ENCODE assay signal across 14 cellular contexts in the genomic region with DNA sequence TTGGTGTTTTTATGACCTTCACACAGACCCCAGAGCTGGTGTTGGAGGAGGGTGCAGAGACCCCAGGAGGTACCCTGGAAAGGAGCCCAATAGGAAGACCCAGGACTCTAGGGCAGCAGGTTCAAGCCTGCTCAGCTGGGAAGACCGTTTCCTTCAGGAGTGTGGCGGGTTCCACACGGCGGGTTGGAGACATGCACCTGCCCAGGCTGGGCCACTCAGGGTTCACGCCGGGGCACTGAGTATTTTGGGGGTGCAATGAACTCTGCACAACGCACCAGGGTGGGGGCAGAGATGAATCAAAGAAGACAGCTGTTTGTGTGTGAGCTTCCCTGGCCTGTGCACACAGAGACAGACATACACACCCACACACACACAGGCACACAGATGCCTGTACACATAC. TPM values are rescaled to one million over a fixed set of nuclear protein-coding genes. Genes with fewer than 3 reads are reported as not detected.
A peak's percentile ranks its signal among the peaks of the same experiment; 100 is the strongest.
DNase-seq lines count a peak whose midpoint lies in the region; ATAC-seq, FAIRE-seq and TF ChIP-seq lines count a peak whose summit lies in the region.
"Had no signal": no experiment of that assay in that cellular context is flagged by ENCODE, and none has a peak within 500 bp of the region (broad histone marks: within the 10 kb centered on the region; RNA-seq: fewer than 3 reads in every experiment).

No MANE protein-coding gene starts in this region.

- no peak overlapping the region for H3K27ac ChIP-seq in kidney (ENCODE audit: low read depth in 2 of 2, low read length in 2 of 2)
- H3K27ac ChIP-seq in trophoblast cell (ENCODE audit: low read depth, low read length) = no peak overlapping the region
- H3K27ac ChIP-seq in upper lobe of right lung = no peak overlapping the region
- H3K27ac ChIP-seq: BLaER1 had no signal

- H2BK12ac ChIP-seq in trophoblast cell (ENCODE audit: low read length) = no peak overlapping the region

- no peak overlapping the region for H2BK5ac ChIP-seq in trophoblast cell (ENCODE audit: low read depth, low read length, poor library complexity)

- WGBS in trophoblast cell (ENCODE audit: extremely low coverage, insufficient coverage, insufficient read length) = no CpG with 5 or more reads among the region's 7 CpGs

- no peak overlapping the region for H4K8ac ChIP-seq in trophoblast cell (ENCODE audit: low read depth, low read length)

- intact Hi-C loops in kidney (cut with DNase I) = no loop called here
- intact Hi-C loops in upper lobe of right lung (cut with DNase I) = no loop called here

- H4K91ac ChIP-seq in trophoblast cell (ENCODE audit: low read depth, low read length) = no peak overlapping the region

- no peak for FAIRE-seq in kidney (lab: Jason Lieb, UNC)
- FAIRE-seq: HepG2 had no signal

- in situ Hi-C loops in GM13976 (cut with MboI; ENCODE audit: low sequenced_read_pairs, unreplicated experiment) = no loop called here

- ATAC-seq in upper lobe of right lung = no peak
- no peak for ATAC-seq in stimulated activated naive CD8-positive, alpha-beta T cell treated with anti-CD3 and anti-CD28 coated beads, Interleukin-15, Interleukin-2, amounts not matched to agents 100 U/mL and 50 U/mL, for 24 hours
- ATAC-seq: HepG2 had no signal

- H3K4me2 ChIP-seq in trophoblast cell (ENCODE audit: low read length) = no peak overlapping the region
- H3K4me2 ChIP-seq: BLaER1 had no signal

- H3K4me1 ChIP-seq in kidney (ENCODE audit: control insufficient read depth in 1 of 2, insufficient read depth in 1 of 2, low read depth in 1 of 2, low read length in 2 of 2) (no peaks in the 10 kb centered on the region), trophoblast cell (ENCODE audit: control insufficient read depth in 1 of 2, insufficient read depth in 2 of 2, low read length in 2 of 2) (no peaks in the 10 kb centered on the region), upper lobe of right lung (no peaks in the 10 kb centered on the region)
- H3K4me1 ChIP-seq: HAP-1 had no signal

- H4K12ac ChIP-seq in trophoblast cell (ENCODE audit: low read depth, low read length) = no peak overlapping the region

- no peak overlapping the region for H3K4ac ChIP-seq in trophoblast cell (ENCODE audit: low read depth, low read length)

- TF ChIP-seq CTCF in GM13976 (IDR thresholded peaks at IDR 0.05; ENCODE audit: borderline replicate concordance, control extremely low read depth, extremely low read depth, insufficient read depth, missing control alignments) = no peak
- TF ChIP-seq CTCF in kidney (IDR thresholded peaks at IDR 0.05; ENCODE audit: borderline replicate concordance, extremely low read depth, insufficient read depth) = no peak
- TF ChIP-seq CTCF in upper lobe of right lung (IDR thresholded peaks at IDR 0.05) = no peak

- H3K4me3 ChIP-seq in kidney (ENCODE audit: low read length in 2 of 2) = no peak overlapping the region
- H3K4me3 ChIP-seq in trophoblast cell (ENCODE audit: low read depth, low read length) = peak overlapping the region; percentile 54
- no peak overlapping the region for H3K4me3 ChIP-seq in upper lobe of right lung
- H3K4me3 ChIP-seq: BLaER1, HAP-1 had no signal

- H3K14ac ChIP-seq in trophoblast cell (ENCODE audit: low read length) = no peak overlapping the region

- H2AFZ ChIP-seq in trophoblast cell (ENCODE audit: insufficient read depth, low read length, poor library complexity) = no peak overlapping the region

- no peaks in the 10 kb centered on the region for H3K79me2 ChIP-seq in trophoblast cell (ENCODE audit: control insufficient read depth, insufficient read depth, low read length, poor library complexity)

- no peaks in the 10 kb centered on the region for H3K79me1 ChIP-seq in trophoblast cell (ENCODE audit: low read length)

- H3K27me3 ChIP-seq in trophoblast cell (ENCODE audit: insufficient read depth, low read length) (no peaks in the 10 kb centered on the region), upper lobe of right lung (peaks cover 12% of the 10 kb centered on the region)

- H3K18ac ChIP-seq in trophoblast cell (ENCODE audit: low read length) = no peak overlapping the region

- H3K36me3 ChIP-seq in kidney (ENCODE audit: control insufficient read depth in 1 of 2, insufficient read depth in 2 of 2, low read length in 2 of 2) = no peaks in the 10 kb centered on the region
- H3K36me3 ChIP-seq in trophoblast cell (ENCODE audit: control insufficient read depth in 1 of 2, insufficient read depth in 2 of 2, low read length in 2 of 2) = no peaks in the 10 kb centered on the region
- no peaks in the 10 kb centered on the region for H3K36me3 ChIP-seq in upper lobe of right lung
- H3K36me3 ChIP-seq: BLaER1, HAP-1 had no signal

- peak; percentile 9 for DNase-seq in GM13976 (ENCODE audit: low spot score)
- DNase-seq in kidney = peak; percentile 49
- DNase-seq in trophoblast cell = no peak
- peak; percentile 31 for DNase-seq in upper lobe of right lung
- no peak for DNase-seq in activated CD4-positive, alpha-beta T cell treated with anti-CD3 and anti-CD28 coated beads for 4 hours
- no peak for DNase-seq in stimulated activated naive CD8-positive, alpha-beta T cell treated with anti-CD3 and anti-CD28 coated beads, Interleukin-15, Interleukin-2, amounts not matched to agents 100 U/mL and 50 U/mL, for 24 hours
- no peak for DNase-seq in NCI-H510A treated with DMSO at 0.1 percent for 48 hours (lab: John Stamatoyannopoulos, UW)
- DNase-seq: 8988T; CD4-positive, alpha-beta memory T cell; DMS79 treated with DMSO at 0.1 percent for 48 hours; GF-D8 had no signal

- H3K9me3 ChIP-seq in kidney (ENCODE audit: control insufficient read depth in 1 of 2, low read length in 2 of 2) = peaks cover 0 to 2% of the 10 kb centered on the region in 2 donors
- H3K9me3 ChIP-seq in trophoblast cell (ENCODE audit: insufficient read depth, low read depth, low read length) = peaks cover 12% of the 10 kb centered on the region
- H3K9me3 ChIP-seq in upper lobe of right lung = no peaks in the 10 kb centered on the region
- H3K9me3 ChIP-seq: BLaER1, HAP-1 had no signal

- H3K9ac ChIP-seq in kidney (ENCODE audit: low read length in 2 of 2) = no peak overlapping the region
- H3K9ac ChIP-seq in trophoblast cell (ENCODE audit: low read length) = no peak overlapping the region
- H3K9ac ChIP-seq: BLaER1 had no signal

- no peak overlapping the region for H2BK120ac ChIP-seq in trophoblast cell (ENCODE audit: insufficient read depth, low read length, poor library complexity)

- no peak overlapping the region for H3K23ac ChIP-seq in trophoblast cell (ENCODE audit: low read length)

- H2AK5ac ChIP-seq in trophoblast cell (ENCODE audit: low read length) = no peak overlapping the region

RNA-seq across cellular contexts. Expression of gene PPP2R3B, which starts 52.5 kb away (rescaled TPM):
- total RNA-seq in kidney (14.4 TPM), upper lobe of right lung (12.8 TPM)
- polyA plus RNA-seq in kidney (ENCODE audit: insufficient read depth, low read depth, low replicate concordance) = 14.1 TPM
- 29.5 and 31.3 TPM in 2 replicates for polyA plus RNA-seq in trophoblast cell (2013)

Comparison
In these comparisons a context has a peak if more than half of its experiments do, and no peak if none do; other contexts are left out.
1. DNase-seq: peak in GM13976 (single experiment), kidney (single experiment) and upper lobe of right lung (single experiment); none in trophoblast cell (0 of 2), activated CD4-positive, alpha-beta T cell treated with anti-CD3 and anti-CD28 coated beads for 4 hours (0 of 2), stimulated activated naive CD8-positive, alpha-beta T cell treated with anti-CD3 and anti-CD28 coated beads, Interleukin-15, Interleukin-2, amounts not matched to agents 100 U/mL and 50 U/mL, for 24 hours (single experiment) and NCI-H510A treated with DMSO at 0.1 percent for 48 hours (single experiment).